Comparison of ENCODE assay signal across 8 cellular contexts in the genomic region with DNA sequence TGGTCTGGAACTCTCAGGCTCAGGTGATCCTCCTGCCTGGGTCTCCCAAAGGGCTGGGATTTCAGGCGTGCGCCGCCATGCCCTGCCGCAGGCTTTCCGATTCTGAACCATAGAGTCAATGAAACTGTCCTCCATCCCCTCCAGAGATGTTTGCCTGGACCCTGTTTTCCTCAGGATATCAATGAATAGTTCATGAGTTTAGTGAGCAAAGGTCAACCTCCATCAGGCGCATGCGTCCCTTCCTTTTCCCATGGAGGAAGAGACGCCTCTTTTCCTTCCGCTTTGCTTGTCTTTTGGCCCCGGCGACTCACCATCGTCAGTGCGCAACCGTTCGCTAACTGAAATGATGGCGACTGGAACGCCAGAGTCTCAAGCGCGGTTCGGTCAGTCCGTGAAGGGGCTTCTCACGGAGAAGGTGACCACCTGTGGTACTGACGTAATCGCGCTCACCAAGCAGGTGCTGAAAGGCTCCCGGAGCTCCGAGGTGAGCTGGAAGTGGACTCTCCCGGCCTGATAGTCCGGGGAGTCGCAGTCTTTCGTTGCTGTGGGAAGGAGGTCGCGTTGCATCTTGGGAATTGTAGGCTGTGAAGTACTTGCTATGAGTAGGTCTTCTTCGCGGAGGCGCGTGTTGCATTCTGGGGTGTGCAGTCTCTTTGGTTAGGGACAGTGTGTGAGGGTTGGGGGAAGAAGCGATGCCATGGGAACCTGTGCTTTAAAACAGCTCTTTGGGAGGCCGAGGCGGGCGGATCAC. TPM values are rescaled to one million over a fixed set of nuclear protein-coding genes. Genes with fewer than 3 reads are reported as not detected.
A peak's percentile ranks its signal among the peaks of the same experiment; 100 is the strongest.
DNase-seq lines count a peak whose midpoint lies in the region; TF ChIP-seq lines count a peak whose summit lies in the region.

A gene with protein sequence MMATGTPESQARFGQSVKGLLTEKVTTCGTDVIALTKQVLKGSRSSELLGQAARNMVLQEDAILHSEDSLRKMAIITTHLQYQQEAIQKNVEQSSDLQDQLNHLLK (plus strand): TSS at position 316 of the 751 bp plus-strand sequence. CDS start 28 bp downstream, at position 344.

- H3K27ac Mint-ChIP-seq in activated naive CD4-positive, alpha-beta T cell treated with anti-CD3 and anti-CD28 coated beads, Interleukin-2, amount 10 ng/mL, durations not matched to agents 7 days and 5 days, result peak within 1 kb of the TSS; percentile 90

- in situ Hi-C loops in SK-MEL-5 (cut with HindIII; ENCODE audit: low pct_unique_long_range_greater_than_20kb, low sequenced_read_pairs), result no loop called here

- peak within 1 kb of the TSS; percentile 74 for H3K4me3 Mint-ChIP-seq in activated naive CD4-positive, alpha-beta T cell treated with anti-CD3 and anti-CD28 coated beads, Interleukin-2, amount 10 ng/mL, durations not matched to agents 7 days and 5 days

- H3K4me1 Mint-ChIP-seq in activated naive CD4-positive, alpha-beta T cell treated with anti-CD3 and anti-CD28 coated beads, Interleukin-2, amount 10 ng/mL, durations not matched to agents 7 days and 5 days, result peaks cover 15% of the 10 kb centered on the region

- CTCF ChIA-PET in HEK293T (lab: Yijun Ruan, JAX), result no interaction called here
- CTCF ChIA-PET in activated naive CD4-positive, alpha-beta T cell treated with anti-CD3 and anti-CD28 coated beads, Interleukin-2, amount 10 ng/mL, durations not matched to agents 7 days and 5 days (lab: Charles Lee), result interaction anchor here (1.4 kb wide), 1 partner anchor 20 kb away, joined by 3 read pairs; no protein-coding TSS in a partner anchor

- H3K36me3 Mint-ChIP-seq in activated naive CD4-positive, alpha-beta T cell treated with anti-CD3 and anti-CD28 coated beads, Interleukin-2, amount 10 ng/mL, durations not matched to agents 7 days and 5 days, result no peaks in the 10 kb centered on the region

- no peaks in the 10 kb centered on the region for H3K9me3 Mint-ChIP-seq in activated naive CD4-positive, alpha-beta T cell treated with anti-CD3 and anti-CD28 coated beads, Interleukin-2, amount 10 ng/mL, durations not matched to agents 7 days and 5 days

- DNase-seq in GF-D8 (lab: John Stamatoyannopoulos, UW) (peak; percentile 93), HEK293T (ENCODE audit: extremely low spot score) (peak; percentile 96), MV-4-11 (lab: John Stamatoyannopoulos, UW) (peak; percentile 96), SK-MEL-5 (ENCODE audit: low read depth, low spot score) (peak; percentile 97), germinal center (ENCODE audit: low spot score) (peak; percentile 86), non-pigmented ciliary epithelial cell (ENCODE audit: low read depth) (peak; percentile 95), superior temporal gyrus (ENCODE audit: extremely low spot score) (peak; percentile 99)
- peak; percentile 95 for DNase-seq in activated naive CD4-positive, alpha-beta T cell treated with anti-CD3 and anti-CD28 coated beads, Interleukin-2, amount 10 ng/mL, durations not matched to agents 7 days and 5 days

- POLR2A ChIA-PET in HEK293T (lab: Yijun Ruan, JAX), result interaction anchor here (0.8 to 3.1 kb wide), 7 partner anchors 10 to 108 kb away, joined by 3 to 30 read pairs (median 3); partner anchors contain the start of genes AS3MT and CYP17A1

- H3K27me3 Mint-ChIP-seq in activated naive CD4-positive, alpha-beta T cell treated with anti-CD3 and anti-CD28 coated beads, Interleukin-2, amount 10 ng/mL, durations not matched to agents 7 days and 5 days, result peaks cover 6% of the 10 kb centered on the region

TF ChIP-seq in HEK293T, 16 proteins besides CTCF, POLR2A, EP300 and RAD21:
- TF ChIP-seq NFRKB (IDR thresholded peaks at IDR 0.05) (peak; percentile 67; the same call in 1 of the 2 replicates), CTBP1 (IDR thresholded peaks at IDR 0.05; ENCODE audit: borderline replicate concordance) (no peak), BHLHE40 (IDR thresholded peaks at IDR 0.05; ENCODE audit: borderline replicate concordance) (no peak), ELF4 (IDR thresholded peaks at IDR 0.05) (peak; percentile 78), L3MBTL2 (conservative IDR thresholded peaks at IDR 0.05) (peak; percentile 6; the same call in 1 of the 2 replicates), PKNOX1 (IDR thresholded peaks at IDR 0.05) (no peak), SUZ12 (IDR thresholded peaks at IDR 0.05) (peak; percentile 61; the same call in 1 of the 2 replicates)

RNA-seq across cellular contexts. Expression of the gene that starts here (rescaled TPM):
- total RNA-seq in SK-MEL-5 (2014; rRNA removed; shearing (Covaris generic)), result 22.1 and 25.2 TPM in 2 replicates
- 16.7 and 25.5 TPM in 2 replicates for polyA plus RNA-seq in SK-MEL-5 (2015; cell fraction: cytosol; rRNA removed)
- 8.4 and 13.3 TPM in 2 replicates for polyA plus RNA-seq in SK-MEL-5 (2015; cell fraction: nucleus; rRNA removed)

Comparison
In these comparisons a context has a peak if more than half of its experiments do, and no peak if none do; other contexts are left out.
1. Peak in every context shown above with its lines: DNase-seq.